ENCODE assay signal across 1 cellular context in genomic region chr11:113314389-113315301, GRCh38.
TF ChIP-seq lines count a peak whose summit lies in the region.

Gene TTC12 (plus strand): TSS chr11:113314583. CDS start chr11:113316258, 1,675 bp downstream.

TF ChIP-seq in HepG2, 621 proteins besides CTCF, POLR2A, EP300 and RAD21 (continued from another document and continues in another):
- peak; percentile 88; the same call in 1 of the 2 replicates for TF ChIP-seq ZBTB10 (CRISPR knock-in tag; IDR thresholded peaks at IDR 0.05; ENCODE audit: borderline replicate concordance)
- no peak for TF ChIP-seq ZNF570 (CRISPR knock-in tag; IDR thresholded peaks at IDR 0.05; ENCODE audit: borderline replicate concordance)
- no peak for TF ChIP-seq PHF21A (CRISPR knock-in tag; IDR thresholded peaks at IDR 0.05)
- TF ChIP-seq ZNF501 (CRISPR knock-in tag; IDR thresholded peaks at IDR 0.05), result peak; percentile 92; the same call in 1 of the 2 replicates
- TF ChIP-seq GTF3A (CRISPR knock-in tag; conservative IDR thresholded peaks at IDR 0.05), result no peak
- no peak for TF ChIP-seq ZNF672 (CRISPR knock-in tag; IDR thresholded peaks at IDR 0.05)
- TF ChIP-seq, protein P1, sequence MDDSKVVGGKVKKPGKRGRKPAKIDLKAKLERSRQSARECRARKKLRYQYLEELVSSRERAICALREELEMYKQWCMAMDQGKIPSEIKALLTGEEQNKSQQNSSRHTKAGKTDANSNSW (CRISPR knock-in tag; IDR thresholded peaks at IDR 0.05; ENCODE audit: borderline replicate concordance), result no peak
- no peak for TF ChIP-seq GATAD2A (CRISPR knock-in tag; IDR thresholded peaks at IDR 0.05)
- no peak for TF ChIP-seq ZNF441 (CRISPR knock-in tag; IDR thresholded peaks at IDR 0.05; ENCODE audit: borderline replicate concordance)
- TF ChIP-seq TOPORS (CRISPR knock-in tag; IDR thresholded peaks at IDR 0.05), result no peak
- 0 out of 2 replicates have a peak, but pooled peaks have one; percentile 17 for TF ChIP-seq LBX2 (CRISPR knock-in tag; IDR thresholded peaks at IDR 0.05; ENCODE audit: borderline replicate concordance)
- TF ChIP-seq, protein P2, sequence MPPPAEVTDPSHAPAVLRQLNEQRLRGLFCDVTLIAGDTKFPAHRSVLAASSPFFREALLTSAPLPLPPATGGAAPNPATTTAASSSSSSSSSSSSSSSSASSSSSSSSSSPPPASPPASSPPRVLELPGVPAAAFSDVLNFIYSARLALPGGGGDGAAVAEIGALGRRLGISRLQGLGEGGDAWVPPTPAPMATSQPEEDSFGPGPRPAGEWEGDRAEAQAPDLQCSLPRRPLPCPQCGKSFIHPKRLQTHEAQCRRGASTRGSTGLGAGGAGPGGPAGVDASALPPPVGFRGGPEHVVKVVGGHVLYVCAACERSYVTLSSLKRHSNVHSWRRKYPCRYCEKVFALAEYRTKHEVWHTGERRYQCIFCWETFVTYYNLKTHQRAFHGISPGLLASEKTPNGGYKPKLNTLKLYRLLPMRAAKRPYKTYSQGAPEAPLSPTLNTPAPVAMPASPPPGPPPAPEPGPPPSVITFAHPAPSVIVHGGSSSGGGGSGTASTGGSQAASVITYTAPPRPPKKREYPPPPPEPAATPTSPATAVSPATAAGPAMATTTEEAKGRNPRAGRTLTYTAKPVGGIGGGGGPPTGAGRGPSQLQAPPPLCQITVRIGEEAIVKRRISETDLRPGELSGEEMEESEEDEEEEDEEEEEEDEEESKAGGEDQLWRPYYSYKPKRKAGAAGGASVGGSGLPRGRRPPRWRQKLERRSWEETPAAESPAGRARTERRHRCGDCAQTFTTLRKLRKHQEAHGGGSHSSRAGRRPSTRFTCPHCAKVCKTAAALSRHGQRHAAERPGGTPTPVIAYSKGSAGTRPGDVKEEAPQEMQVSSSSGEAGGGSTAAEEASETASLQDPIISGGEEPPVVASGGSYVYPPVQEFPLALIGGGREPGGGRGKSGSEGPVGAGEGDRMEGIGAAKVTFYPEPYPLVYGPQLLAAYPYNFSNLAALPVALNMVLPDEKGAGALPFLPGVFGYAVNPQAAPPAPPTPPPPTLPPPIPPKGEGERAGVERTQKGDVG (CRISPR knock-in tag; IDR thresholded peaks at IDR 0.05; ENCODE audit: borderline replicate concordance), result no peak
- TF ChIP-seq CHD4 (IDR thresholded peaks at IDR 0.05; ENCODE audit: borderline replicate concordance, low read length), result no peak
- TF ChIP-seq SOX5 (CRISPR knock-in tag; IDR thresholded peaks at IDR 0.05; ENCODE audit: borderline replicate concordance), result peak; percentile 5; the same call in 1 of the 2 replicates
- TF ChIP-seq EHMT2 (IDR thresholded peaks at IDR 0.05; ENCODE audit: borderline replicate concordance, low read depth, low read length), result no peak
- no peak; the same call in 1 of the 2 replicates for TF ChIP-seq ZNF614 (CRISPR knock-in tag; IDR thresholded peaks at IDR 0.05; ENCODE audit: borderline replicate concordance)
- no peak for TF ChIP-seq TCF12 (IDR thresholded peaks at IDR 0.05)
- 0 out of 2 replicates have a peak, but pooled peaks have one; percentile 52 for TF ChIP-seq TCF12 (CRISPR knock-in tag; IDR thresholded peaks at IDR 0.05)
- TF ChIP-seq RFXANK (CRISPR knock-in tag; IDR thresholded peaks at IDR 0.05), result 0 out of 2 replicates have a peak, but pooled peaks have one; percentile 24
- peak; percentile 61 for TF ChIP-seq ZNF574 (CRISPR knock-in tag; IDR thresholded peaks at IDR 0.05)
- TF ChIP-seq, protein P3, sequence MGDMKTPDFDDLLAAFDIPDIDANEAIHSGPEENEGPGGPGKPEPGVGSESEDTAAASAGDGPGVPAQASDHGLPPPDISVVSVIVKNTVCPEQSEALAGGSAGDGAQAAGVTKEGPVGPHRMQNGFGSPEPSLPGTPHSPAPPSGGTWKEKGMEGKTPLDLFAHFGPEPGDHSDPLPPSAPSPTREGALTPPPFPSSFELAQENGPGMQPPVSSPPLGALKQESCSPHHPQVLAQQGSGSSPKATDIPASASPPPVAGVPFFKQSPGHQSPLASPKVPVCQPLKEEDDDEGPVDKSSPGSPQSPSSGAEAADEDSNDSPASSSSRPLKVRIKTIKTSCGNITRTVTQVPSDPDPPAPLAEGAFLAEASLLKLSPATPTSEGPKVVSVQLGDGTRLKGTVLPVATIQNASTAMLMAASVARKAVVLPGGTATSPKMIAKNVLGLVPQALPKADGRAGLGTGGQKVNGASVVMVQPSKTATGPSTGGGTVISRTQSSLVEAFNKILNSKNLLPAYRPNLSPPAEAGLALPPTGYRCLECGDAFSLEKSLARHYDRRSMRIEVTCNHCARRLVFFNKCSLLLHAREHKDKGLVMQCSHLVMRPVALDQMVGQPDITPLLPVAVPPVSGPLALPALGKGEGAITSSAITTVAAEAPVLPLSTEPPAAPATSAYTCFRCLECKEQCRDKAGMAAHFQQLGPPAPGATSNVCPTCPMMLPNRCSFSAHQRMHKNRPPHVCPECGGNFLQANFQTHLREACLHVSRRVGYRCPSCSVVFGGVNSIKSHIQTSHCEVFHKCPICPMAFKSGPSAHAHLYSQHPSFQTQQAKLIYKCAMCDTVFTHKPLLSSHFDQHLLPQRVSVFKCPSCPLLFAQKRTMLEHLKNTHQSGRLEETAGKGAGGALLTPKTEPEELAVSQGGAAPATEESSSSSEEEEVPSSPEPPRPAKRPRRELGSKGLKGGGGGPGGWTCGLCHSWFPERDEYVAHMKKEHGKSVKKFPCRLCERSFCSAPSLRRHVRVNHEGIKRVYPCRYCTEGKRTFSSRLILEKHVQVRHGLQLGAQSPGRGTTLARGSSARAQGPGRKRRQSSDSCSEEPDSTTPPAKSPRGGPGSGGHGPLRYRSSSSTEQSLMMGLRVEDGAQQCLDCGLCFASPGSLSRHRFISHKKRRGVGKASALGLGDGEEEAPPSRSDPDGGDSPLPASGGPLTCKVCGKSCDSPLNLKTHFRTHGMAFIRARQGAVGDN (CRISPR knock-in tag; IDR thresholded peaks at IDR 0.05), result peak; percentile 87
- TF ChIP-seq HOXA5 (CRISPR knock-in tag; IDR thresholded peaks at IDR 0.05), result no peak
- peak; percentile 77; the same call in 1 of the 2 replicates for TF ChIP-seq ZFP91 (CRISPR knock-in tag; IDR thresholded peaks at IDR 0.05; ENCODE audit: borderline replicate concordance)
- TF ChIP-seq ZNF766 (CRISPR knock-in tag; IDR thresholded peaks at IDR 0.05; ENCODE audit: borderline replicate concordance), result no peak
- TF ChIP-seq TEAD3 (CRISPR knock-in tag; optimal IDR thresholded peaks at IDR 0.05; ENCODE audit: borderline replicate concordance), result no peak
- TF ChIP-seq ZNF282 (IDR thresholded peaks at IDR 0.05; ENCODE audit: partially characterized antibody), result no peak
- TF ChIP-seq ZNF17 (CRISPR knock-in tag; IDR thresholded peaks at IDR 0.05), result no peak
- TF ChIP-seq HCFC1 (IDR thresholded peaks at IDR 0.05; ENCODE audit: low read depth, low read length), result no peak
- 0 out of 2 replicates have a peak, but pooled peaks have one; percentile 49 for TF ChIP-seq TSC22D2 (CRISPR knock-in tag; IDR thresholded peaks at IDR 0.05; ENCODE audit: borderline replicate concordance)
- TF ChIP-seq ZNF180 (CRISPR knock-in tag; IDR thresholded peaks at IDR 0.05; ENCODE audit: borderline replicate concordance, low read depth), result no peak
- TF ChIP-seq, protein P4, sequence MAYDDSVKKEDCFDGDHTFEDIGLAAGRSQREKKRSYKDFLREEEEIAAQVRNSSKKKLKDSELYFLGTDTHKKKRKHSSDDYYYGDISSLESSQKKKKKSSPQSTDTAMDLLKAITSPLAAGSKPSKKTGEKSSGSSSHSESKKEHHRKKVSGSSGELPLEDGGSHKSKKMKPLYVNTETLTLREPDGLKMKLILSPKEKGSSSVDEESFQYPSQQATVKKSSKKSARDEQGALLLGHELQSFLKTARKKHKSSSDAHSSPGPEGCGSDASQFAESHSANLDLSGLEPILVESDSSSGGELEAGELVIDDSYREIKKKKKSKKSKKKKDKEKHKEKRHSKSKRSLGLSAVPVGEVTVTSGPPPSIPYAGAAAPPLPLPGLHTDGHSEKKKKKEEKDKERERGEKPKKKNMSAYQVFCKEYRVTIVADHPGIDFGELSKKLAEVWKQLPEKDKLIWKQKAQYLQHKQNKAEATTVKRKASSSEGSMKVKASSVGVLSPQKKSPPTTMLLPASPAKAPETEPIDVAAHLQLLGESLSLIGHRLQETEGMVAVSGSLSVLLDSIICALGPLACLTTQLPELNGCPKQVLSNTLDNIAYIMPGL (CRISPR knock-in tag; IDR thresholded peaks at IDR 0.05; ENCODE audit: borderline replicate concordance in 1 of 2, low read depth in 1 of 2), result peak; percentile 68 to 79; a peak in 3 of 4 replicates
- 0 out of 2 replicates have a peak, but pooled peaks have one; percentile 10 for TF ChIP-seq FOXP4 (CRISPR knock-in tag; IDR thresholded peaks at IDR 0.05)
- TF ChIP-seq ZBTB44 (CRISPR knock-in tag; IDR thresholded peaks at IDR 0.05), result no peak
- TF ChIP-seq ZNF644 (CRISPR knock-in tag; IDR thresholded peaks at IDR 0.05; ENCODE audit: low read depth), result no peak
